ENCODE assay signal across 1 cellular context in genomic region chr14:64293976-64294671, GRCh38.
TF ChIP-seq lines count a peak whose summit lies in the region.

TSS of gene ESR2 (minus strand) at chr14:64294371. CDS start at chr14:64282985, 11,386 bp downstream.

TF ChIP-seq in GM12878, 131 proteins besides CTCF, POLR2A, EP300 and RAD21 (continued from another document and continues in another):
- peak; percentile 32; the same call in 1 of the 2 replicates for TF ChIP-seq ZNF687 (IDR thresholded peaks at IDR 0.05)
- TF ChIP-seq POLR2AphosphoS5 (IDR thresholded peaks at IDR 0.05; ENCODE audit: low read length): 0 out of 2 replicates have a peak, but pooled peaks have one; percentile 29
- no peak for TF ChIP-seq ETV6 (conservative IDR thresholded peaks at IDR 0.05 in 1 of 2, IDR thresholded peaks at IDR 0.05 in 1 of 2; ENCODE audit: borderline replicate concordance in 1 of 2, low read depth in 1 of 2)
- TF ChIP-seq ASH2L (IDR thresholded peaks at IDR 0.05; ENCODE audit: borderline replicate concordance, low read depth): 0 out of 2 replicates have a peak, but pooled peaks have one; percentile 70
- TF ChIP-seq RAD51 (IDR thresholded peaks at IDR 0.05): peak; percentile 81
- TF ChIP-seq NFYA (IDR thresholded peaks at IDR 0.05; ENCODE audit: borderline replicate concordance, low read depth, low read length): no peak
- no peak for TF ChIP-seq NKRF (conservative IDR thresholded peaks at IDR 0.05)
- no peak for TF ChIP-seq JUND (IDR thresholded peaks at IDR 0.05; ENCODE audit: low read depth, low read length)
- no peak for TF ChIP-seq NR2C2 (IDR thresholded peaks at IDR 0.05; ENCODE audit: borderline replicate concordance, control insufficient read depth, insufficient read length, low read depth)
- no peak for TF ChIP-seq POLR2AphosphoS2 (IDR thresholded peaks at IDR 0.05; ENCODE audit: low read depth, low read length)
- no peak for TF ChIP-seq RELB (IDR thresholded peaks at IDR 0.05; ENCODE audit: low read depth)
- no peak for TF ChIP-seq KLF5 (IDR thresholded peaks at IDR 0.05; ENCODE audit: partially characterized antibody)
- no peak for TF ChIP-seq TBL1XR1 (IDR thresholded peaks at IDR 0.05; ENCODE audit: low read depth, low read length)
- TF ChIP-seq SUZ12 (IDR thresholded peaks at IDR 0.05; ENCODE audit: unreplicated experiment): no peak
- TF ChIP-seq ZNF24 (IDR thresholded peaks at IDR 0.05): no peak
- TF ChIP-seq ZBTB40 (IDR thresholded peaks at IDR 0.05; ENCODE audit: borderline replicate concordance): no peak
- no peak for TF ChIP-seq ZNF384 (IDR thresholded peaks at IDR 0.05; ENCODE audit: borderline replicate concordance, low read depth, low read length)
- TF ChIP-seq ATF2 (IDR thresholded peaks at IDR 0.05; ENCODE audit: low read length): no peak
- TF ChIP-seq MAX (IDR thresholded peaks at IDR 0.05; ENCODE audit: low read depth, low read length): no peak; the same call in 1 of the 2 replicates
- TF ChIP-seq ZNF217 (IDR thresholded peaks at IDR 0.05): no peak
- no peak for TF ChIP-seq BCL3 (IDR thresholded peaks at IDR 0.05; ENCODE audit: borderline replicate concordance, insufficient read depth, low read depth, low read length, poor library complexity, severe bottlenecking)
- no peak for TF ChIP-seq ZBTB4 (CRISPR knock-in tag; IDR thresholded peaks at IDR 0.05)
- no peak for TF ChIP-seq ZZZ3 (IDR thresholded peaks at IDR 0.05; ENCODE audit: control insufficient read depth, insufficient read length, low read depth)
- no peak for TF ChIP-seq NRF1 (conservative IDR thresholded peaks at IDR 0.05; ENCODE audit: low read depth, low read length)
- TF ChIP-seq RELA (IDR thresholded peaks at IDR 0.05; ENCODE audit: borderline replicate concordance, partially characterized antibody): no peak
- TF ChIP-seq ATF7 (IDR thresholded peaks at IDR 0.05; ENCODE audit: low read depth): no peak
- no peak for TF ChIP-seq JUNB (IDR thresholded peaks at IDR 0.05)
- TF ChIP-seq KAT2A (conservative IDR thresholded peaks at IDR 0.05; ENCODE audit: control insufficient read depth, low read depth, low read length): no peak
- no peak for TF ChIP-seq TARDBP (IDR thresholded peaks at IDR 0.05; ENCODE audit: borderline replicate concordance)
- TF ChIP-seq BCLAF1 (IDR thresholded peaks at IDR 0.05): no peak
- TF ChIP-seq SMAD1 (IDR thresholded peaks at IDR 0.05; ENCODE audit: low read depth, partially characterized antibody): no peak
- peak; percentile 81 for TF ChIP-seq USF1 (IDR thresholded peaks at IDR 0.05; ENCODE audit: borderline replicate concordance, extremely low read length, insufficient read depth, low read depth, low read length)
